11 cellular contexts compared by ENCODE assay signal in the genomic region with DNA sequence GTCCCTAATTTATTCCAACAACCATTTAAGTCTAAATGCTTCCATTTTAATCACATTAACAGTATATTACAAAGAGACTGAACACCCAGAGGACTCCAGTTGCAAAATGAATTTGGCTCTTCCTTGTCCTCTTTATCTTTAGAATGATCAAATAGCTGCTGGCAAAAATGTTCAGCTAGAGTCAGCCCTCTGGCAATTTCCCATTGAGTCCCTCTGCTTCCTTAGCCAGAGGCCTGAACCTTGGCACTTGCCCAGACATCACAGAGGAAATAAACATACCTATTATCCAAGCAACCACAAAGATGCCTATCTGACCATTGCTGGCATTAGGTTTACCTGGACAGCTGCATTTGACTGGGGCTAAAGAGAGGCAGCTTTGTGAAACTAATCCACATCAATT.
DNase-seq lines count a peak whose midpoint lies in the region; ATAC-seq and TF ChIP-seq lines count a peak whose summit lies in the region.
"Had no signal": no experiment of that assay in that cellular context is flagged by ENCODE, and none has a peak within 500 bp of the region (broad histone marks: within the 10 kb centered on the region; RNA-seq: fewer than 3 reads in every experiment).

No MANE protein-coding gene starts in this region.

- H4K20me1 ChIP-seq in osteoblast (ENCODE audit: insufficient read depth, low read length): no peaks in the 10 kb centered on the region

- H3K27me3 ChIP-seq in osteoblast (ENCODE audit: insufficient read depth, low read length) (no peaks in the 10 kb centered on the region), upper lobe of right lung (no peaks in the 10 kb centered on the region)

- BruUV-seq in MCF 10A (replicated peaks; lab: Mats Ljungman, UMichigan): no TSS peak

- H3K36me3 Mint-ChIP-seq in MCF 10A (ENCODE audit: insufficient read depth, unreplicated experiment) (no peaks in the 10 kb centered on the region), immature natural killer cell (no peaks in the 10 kb centered on the region)

- no peak overlapping the region for H2AFZ ChIP-seq in osteoblast (ENCODE audit: low read length)

- H3K4me1 ChIP-seq in osteoblast (ENCODE audit: insufficient read depth, low read length) (peaks cover 25% of the 10 kb centered on the region), upper lobe of right lung (no peaks in the 10 kb centered on the region)

- H3K36me3 ChIP-seq in osteoblast (ENCODE audit: insufficient read depth, low read length) (no peaks in the 10 kb centered on the region), upper lobe of right lung (no peaks in the 10 kb centered on the region)

- no peak for ATAC-seq in omental fat pad (ENCODE audit: low FRiP score)
- ATAC-seq in upper lobe of right lung: no peak
- no peak for ATAC-seq in HG03097 (IDR thresholded peaks at IDR 0.05; ENCODE audit: low FRiP score, unreplicated experiment)
- ATAC-seq: activated T-cell treated with anti-CD3 and anti-CD28 coated beads, Interleukin-2, amount 50 U/mL, for 72 hours had no signal

- H3K79me2 ChIP-seq in osteoblast (ENCODE audit: insufficient read depth, low read length): no peaks in the 10 kb centered on the region

- no peaks in the 10 kb centered on the region for H3K27me3 Mint-ChIP-seq in MCF 10A (ENCODE audit: insufficient read depth, unreplicated experiment)
- H3K27me3 Mint-ChIP-seq in immature natural killer cell (ENCODE audit: low read depth in 3 of 3): peaks cover 0 to 2% (median 0%) of the 10 kb centered on the region in 3 donors

- DNase-seq in DMS153 treated with DMSO at 0.1 percent for 48 hours (lab: John Stamatoyannopoulos, UW; ENCODE audit: unreplicated experiment): peak; percentile 80
- DNase-seq in NCI-H2029 (lab: John Stamatoyannopoulos, UW): peak; percentile 77
- DNase-seq in MCF 10A (ENCODE audit: unreplicated experiment): peak; percentile 90
- DNase-seq in osteoblast (ENCODE audit: insufficient read length, low spot score, missing footprints): no peak
- DNase-seq in omental fat pad (ENCODE audit: low spot score): no peak
- DNase-seq in upper lobe of right lung: no peak
- DNase-seq in immature natural killer cell: no peak
- DNase-seq: activated T-cell treated with anti-CD3 and anti-CD28 coated beads, Interleukin-2, amount 50 U/mL, for 72 hours; erythroblast had no signal

- intact Hi-C loops in MCF 10A (cut with micrococcal nuclease) (no loop called here), upper lobe of right lung (cut with DNase I) (no loop called here)

- no peak for TF ChIP-seq CTCF in MCF 10A (IDR thresholded peaks at IDR 0.05; ENCODE audit: unreplicated experiment)
- no peak for TF ChIP-seq CTCF in osteoblast (IDR thresholded peaks at IDR 0.05; ENCODE audit: extremely low read depth, low read depth, low read length)
- no peak for TF ChIP-seq CTCF in omental fat pad (IDR thresholded peaks at IDR 0.05)
- TF ChIP-seq CTCF in upper lobe of right lung (IDR thresholded peaks at IDR 0.05): no peak

- H3K4me1 Mint-ChIP-seq in MCF 10A (ENCODE audit: insufficient read depth, unreplicated experiment): peaks cover 15% of the 10 kb centered on the region
- H3K4me1 Mint-ChIP-seq in immature natural killer cell: no peaks in the 10 kb centered on the region

- POLR2A ChIA-PET in MCF 10A (lab: Yijun Ruan, JAX): interaction anchor here (0.5 to 2.8 kb wide), 14 partner anchors 9 to 1350 kb away, joined by 3 to 23 read pairs (median 6); partner anchors contain the start of gene STXBP5

- H3K9me3 ChIP-seq in osteoblast (ENCODE audit: low read depth, low read length): no peaks in the 10 kb centered on the region
- H3K9me3 ChIP-seq in upper lobe of right lung: no peaks in the 10 kb centered on the region

- CTCF ChIA-PET in MCF 10A (lab: Yijun Ruan, JAX): interaction anchor here (0.6 to 4.1 kb wide), 5 partner anchors 144 to 864 kb away, joined by 3 to 28 read pairs (median 3); no protein-coding TSS in a partner anchor

- peak overlapping the region; percentile 25 for H3K27ac ChIP-seq in osteoblast (ENCODE audit: low read depth, low read length)
- H3K27ac ChIP-seq in upper lobe of right lung: no peak overlapping the region
- H3K27ac ChIP-seq: SK-N-MC had no signal

- H3K9me3 Mint-ChIP-seq in MCF 10A (ENCODE audit: unreplicated experiment) (no peaks in the 10 kb centered on the region), immature natural killer cell (no peaks in the 10 kb centered on the region)
- H3K9me3 Mint-ChIP-seq: activated T-cell treated with anti-CD3 and anti-CD28 coated beads, Interleukin-2, amount 50 U/mL, for 72 hours had no signal

- H3K27ac Mint-ChIP-seq in MCF 10A (ENCODE audit: low read depth, unreplicated experiment) (no peak overlapping the region), immature natural killer cell (no peak overlapping the region)
- H3K27ac Mint-ChIP-seq: activated T-cell treated with anti-CD3 and anti-CD28 coated beads, Interleukin-2, amount 50 U/mL, for 72 hours had no signal

- H3K4me3 Mint-ChIP-seq in MCF 10A (ENCODE audit: unreplicated experiment) (no peak overlapping the region), immature natural killer cell (no peak overlapping the region)
- H3K4me3 Mint-ChIP-seq: activated T-cell treated with anti-CD3 and anti-CD28 coated beads, Interleukin-2, amount 50 U/mL, for 72 hours had no signal

- H3K4me3 ChIP-seq in osteoblast (ENCODE audit: insufficient read depth, low read length) (no peak overlapping the region), upper lobe of right lung (no peak overlapping the region)
- H3K4me3 ChIP-seq: SK-N-MC had no signal

- no peak overlapping the region for H3K4me2 ChIP-seq in osteoblast (ENCODE audit: insufficient read depth, low read length)

Comparison
In these comparisons a context has a peak if more than half of its experiments do, and no peak if none do; other contexts are left out.
1. DNase-seq: peak in DMS153 treated with DMSO at 0.1 percent for 48 hours (single experiment), NCI-H2029 (single experiment) and MCF 10A (single experiment); none in osteoblast (single experiment), omental fat pad (single experiment), upper lobe of right lung (single experiment) and immature natural killer cell (0 of 3).